Comparison of ENCODE assay signal across 1 cellular context in genomic region chr1:23936481-23937176, GRCh38.
A peak's percentile ranks its signal among the peaks of the same experiment; 100 is the strongest.
TF ChIP-seq lines count a peak whose summit lies in the region.

No MANE protein-coding gene starts in this region.

TF ChIP-seq in PFSK-1, 5 proteins besides CTCF, POLR2A, EP300 and RAD21 (continued from another document):
- TF ChIP-seq, protein P1, sequence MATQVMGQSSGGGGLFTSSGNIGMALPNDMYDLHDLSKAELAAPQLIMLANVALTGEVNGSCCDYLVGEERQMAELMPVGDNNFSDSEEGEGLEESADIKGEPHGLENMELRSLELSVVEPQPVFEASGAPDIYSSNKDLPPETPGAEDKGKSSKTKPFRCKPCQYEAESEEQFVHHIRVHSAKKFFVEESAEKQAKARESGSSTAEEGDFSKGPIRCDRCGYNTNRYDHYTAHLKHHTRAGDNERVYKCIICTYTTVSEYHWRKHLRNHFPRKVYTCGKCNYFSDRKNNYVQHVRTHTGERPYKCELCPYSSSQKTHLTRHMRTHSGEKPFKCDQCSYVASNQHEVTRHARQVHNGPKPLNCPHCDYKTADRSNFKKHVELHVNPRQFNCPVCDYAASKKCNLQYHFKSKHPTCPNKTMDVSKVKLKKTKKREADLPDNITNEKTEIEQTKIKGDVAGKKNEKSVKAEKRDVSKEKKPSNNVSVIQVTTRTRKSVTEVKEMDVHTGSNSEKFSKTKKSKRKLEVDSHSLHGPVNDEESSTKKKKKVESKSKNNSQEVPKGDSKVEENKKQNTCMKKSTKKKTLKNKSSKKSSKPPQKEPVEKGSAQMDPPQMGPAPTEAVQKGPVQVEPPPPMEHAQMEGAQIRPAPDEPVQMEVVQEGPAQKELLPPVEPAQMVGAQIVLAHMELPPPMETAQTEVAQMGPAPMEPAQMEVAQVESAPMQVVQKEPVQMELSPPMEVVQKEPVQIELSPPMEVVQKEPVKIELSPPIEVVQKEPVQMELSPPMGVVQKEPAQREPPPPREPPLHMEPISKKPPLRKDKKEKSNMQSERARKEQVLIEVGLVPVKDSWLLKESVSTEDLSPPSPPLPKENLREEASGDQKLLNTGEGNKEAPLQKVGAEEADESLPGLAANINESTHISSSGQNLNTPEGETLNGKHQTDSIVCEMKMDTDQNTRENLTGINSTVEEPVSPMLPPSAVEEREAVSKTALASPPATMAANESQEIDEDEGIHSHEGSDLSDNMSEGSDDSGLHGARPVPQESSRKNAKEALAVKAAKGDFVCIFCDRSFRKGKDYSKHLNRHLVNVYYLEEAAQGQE (IDR thresholded peaks at IDR 0.05; ENCODE audit: insufficient read depth in 1 of 2, low read depth in 2 of 2, low read length in 2 of 2), result peak; percentile 57 to 88; a peak in 3 of 4 replicates
